In the genomic region with DNA sequence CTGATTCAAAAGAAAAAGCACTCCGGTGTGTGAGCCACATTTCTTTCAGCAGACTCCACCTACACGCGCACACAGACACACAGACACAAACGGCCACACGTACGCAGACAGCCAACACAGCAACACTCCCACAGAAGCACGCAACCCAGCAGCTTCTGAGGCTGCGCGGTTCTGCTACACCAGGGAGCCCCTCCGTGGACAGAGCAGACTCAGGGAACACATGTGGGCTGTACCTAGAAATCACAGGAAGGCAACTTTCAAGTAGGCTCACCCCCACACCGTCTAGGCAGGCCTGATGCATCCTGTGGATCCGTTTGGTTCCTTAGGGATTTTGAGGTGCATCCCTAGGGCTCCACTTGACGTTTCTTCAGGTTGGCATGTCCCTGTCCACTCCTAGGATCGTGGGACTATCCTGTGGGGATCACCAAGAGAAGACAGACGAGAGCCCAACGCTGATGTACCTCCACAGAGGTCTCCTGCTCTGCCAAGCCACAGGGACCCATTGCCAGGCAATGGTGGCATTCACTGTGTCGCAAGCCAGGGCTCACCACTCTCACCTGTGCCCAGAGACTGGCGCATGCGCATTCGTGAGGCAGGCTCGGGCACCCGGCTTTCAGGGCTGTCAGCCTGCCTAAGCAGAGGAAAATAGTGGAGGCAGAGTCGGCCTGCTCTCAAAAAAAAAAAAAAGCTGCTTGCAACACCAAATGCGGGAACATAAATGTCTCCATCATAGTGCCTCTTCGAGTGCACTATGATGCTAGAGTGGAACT, we compare ENCODE assay signal across 24 cellular contexts.
"Had no signal": no experiment of that assay in that cellular context is flagged by ENCODE, and none has a peak within 500 bp of the region (broad histone marks: within the 10 kb centered on the region; RNA-seq: fewer than 3 reads in every experiment).

No MANE protein-coding gene starts in this region.

- H3K27ac ChIP-seq: colonic mucosa, heart right ventricle, left ventricle myocardium inferior, lower lobe of right lung, ovary, psoas muscle, spleen, testis, tibial artery had no signal

- H3K9me3 ChIP-seq: colonic mucosa, left ventricle myocardium inferior, ovary, psoas muscle, testis had no signal

- H3K4me3 ChIP-seq: colonic mucosa, esophagus squamous epithelium, heart right ventricle, left ventricle myocardium inferior, lower lobe of right lung, ovary, psoas muscle, skin epidermis, spleen, testis, tibial artery had no signal

- H3K4me1 ChIP-seq: colonic mucosa, heart right ventricle, left ventricle myocardium inferior, lower lobe of right lung, psoas muscle, spleen, testis, tibial artery had no signal

- H3K27me3 ChIP-seq: colonic mucosa, esophagus squamous epithelium, ovary, spleen, testis, tibial artery had no signal

- H3K36me3 ChIP-seq: colonic mucosa, esophagus squamous epithelium, heart right ventricle, left ventricle myocardium inferior, lower lobe of right lung, ovary, spleen, tibial artery had no signal

- ATAC-seq: heart right ventricle; left colon; lower lobe of right lung; natural killer cell; psoas muscle; right cardiac atrium; stimulated activated memory B cell treated with anti-CD40 and anti-IgM and Interleukin-4, amounts not matched to agents 10 μg/mL and 1 μg/mL and 100 μg/mL, for 72 hours; stimulated activated naive CD8-positive, alpha-beta T cell treated with anti-CD3 and anti-CD28 coated beads, Interleukin-15, Interleukin-2, amounts not matched to agents 100 U/mL and 50 U/mL, for 24 hours had no signal

- DNase-seq: colonic mucosa; effector memory CD4-positive, alpha-beta T cell; esophagus squamous epithelium; foreskin melanocyte; glutamatergic neuron; heart right ventricle; hippocampal formation; kidney glomerular epithelial cell; left colon; left ventricle myocardium inferior; lower lobe of right lung; natural killer cell; occipital lobe; ovary; psoas muscle; right cardiac atrium; spleen; stimulated activated CD4-positive, alpha-beta T cell treated with anti-CD3 and anti-CD28 coated beads, Interleukin-4, amount 100 ng/mL, for 4 hours; stimulated activated naive CD8-positive, alpha-beta T cell treated with anti-CD3 and anti-CD28 coated beads, Interleukin-15, Interleukin-2, amounts not matched to agents 100 U/mL and 50 U/mL, for 24 hours; substantia nigra; testis; tibial artery had no signal
